In the genomic region with DNA sequence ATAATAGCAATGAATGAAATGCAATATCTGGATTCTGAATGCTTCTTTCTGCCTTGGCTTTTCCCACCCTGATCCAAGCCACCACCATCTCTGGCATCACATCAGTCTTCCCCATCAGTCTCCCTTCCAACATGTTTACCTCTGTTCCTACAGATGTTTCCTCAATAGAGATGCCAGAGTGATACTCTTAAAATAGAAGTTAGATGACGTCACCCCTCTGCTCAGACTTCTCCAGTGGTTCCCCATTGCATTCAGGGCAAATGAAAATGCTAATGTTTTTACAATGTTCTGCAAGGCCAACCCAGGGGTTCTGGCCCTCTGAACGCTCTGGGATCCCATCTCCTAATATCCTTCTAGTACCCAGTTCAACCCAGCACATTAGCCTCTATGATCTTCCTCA, we compare ENCODE assay signal across 23 cellular contexts.
"Had no signal": no experiment of that assay in that cellular context is flagged by ENCODE, and none has a peak within 500 bp of the region (broad histone marks: within the 10 kb centered on the region; RNA-seq: fewer than 3 reads in every experiment).

No MANE protein-coding gene starts in this region.

- H3K4me1 Mint-ChIP-seq: naive B cell; nephron; stimulated activated memory B cell treated with anti-CD40 and anti-IgM and Interleukin-4, amounts not matched to agents 10 μg/mL and 1 μg/mL and 100 μg/mL, for 72 hours had no signal

- H3K36me3 Mint-ChIP-seq: naive B cell; stimulated activated memory B cell treated with anti-CD40 and anti-IgM and Interleukin-4, amounts not matched to agents 10 μg/mL and 1 μg/mL and 100 μg/mL, for 72 hours had no signal

- H3K4me3 ChIP-seq: lung, psoas muscle, spleen, tibial artery, upper lobe of left lung, uterus had no signal

- H3K9me3 Mint-ChIP-seq: dendritic cell treated with granulocyte-macrophage colony-stimulating factor and Interleukin-4, amounts not matched to agents 40 ng/mL and 50 ng/mL, for 4 days; nephron had no signal

- H3K27ac Mint-ChIP-seq: dendritic cell treated with granulocyte-macrophage colony-stimulating factor and Interleukin-4, amounts not matched to agents 40 ng/mL and 50 ng/mL, for 4 days; naive B cell; nephron; stimulated activated memory B cell treated with anti-CD40 and anti-IgM and Interleukin-4, amounts not matched to agents 10 μg/mL and 1 μg/mL and 100 μg/mL, for 72 hours; stimulated activated naive CD8-positive, alpha-beta T cell treated with anti-CD3 and anti-CD28 coated beads, Interleukin-15, Interleukin-2, amounts not matched to agents 100 ng/mL and 50 ng/mL, for 24 hours had no signal

- H3K4me1 ChIP-seq: psoas muscle, upper lobe of left lung, uterus had no signal

- DNase-seq: foreskin melanocyte; hippocampal formation; left colon; left ventricle myocardium superior; mesendoderm; naive B cell; psoas muscle; retina; spleen; stimulated activated CD4-positive, alpha-beta T cell treated with anti-CD3 and anti-CD28 coated beads, Interleukin-15, amount 100 ng/mL, for 24 hours; stimulated activated CD4-positive, alpha-beta T cell treated with anti-CD3 and anti-CD28 coated beads, Interleukin-1b, Interleukin-23, amount 100 ng/mL, for 48 hours; stimulated activated CD4-positive, alpha-beta T cell treated with anti-CD3 and anti-CD28 coated beads, Interleukin-4, amount 100 ng/mL, for 24 hours; tibial artery; upper lobe of left lung; uterus had no signal

- H3K9me3 ChIP-seq: neutrophil, psoas muscle, spleen, tibial artery, upper lobe of left lung, uterus had no signal

- H3K36me3 ChIP-seq: neutrophil, spleen, tibial artery, upper lobe of left lung, uterus had no signal

- FAIRE-seq: endothelial cell of umbilical vein had no signal

- H3K4me3 Mint-ChIP-seq: dendritic cell treated with granulocyte-macrophage colony-stimulating factor and Interleukin-4, amounts not matched to agents 40 ng/mL and 50 ng/mL, for 4 days; naive B cell; nephron; stimulated activated memory B cell treated with anti-CD40 and anti-IgM and Interleukin-4, amounts not matched to agents 10 μg/mL and 1 μg/mL and 100 μg/mL, for 72 hours; stimulated activated naive CD8-positive, alpha-beta T cell treated with anti-CD3 and anti-CD28 coated beads, Interleukin-15, Interleukin-2, amounts not matched to agents 100 ng/mL and 50 ng/mL, for 24 hours had no signal

- H3K27me3 Mint-ChIP-seq: dendritic cell treated with granulocyte-macrophage colony-stimulating factor and Interleukin-4, amounts not matched to agents 40 ng/mL and 50 ng/mL, for 4 days; naive B cell; stimulated activated memory B cell treated with anti-CD40 and anti-IgM and Interleukin-4, amounts not matched to agents 10 μg/mL and 1 μg/mL and 100 μg/mL, for 72 hours had no signal

- H3K27ac ChIP-seq: neutrophil, psoas muscle, spleen, tibial artery, upper lobe of left lung, uterus had no signal

- ATAC-seq: left colon; left ventricle myocardium superior; psoas muscle; sciatic nerve; stimulated activated memory B cell treated with anti-CD40 and anti-IgM and Interleukin-4, amounts not matched to agents 10 μg/mL and 1 μg/mL and 100 μg/mL, for 72 hours had no signal

- H3K27me3 ChIP-seq: neutrophil, spleen, tibial artery, upper lobe of left lung, uterus had no signal
